Comparison of ENCODE assay signal across 1 cellular context in genomic region chr1:77779529-77780281, GRCh38.
A peak's percentile ranks its signal among the peaks of the same experiment; 100 is the strongest.
TF ChIP-seq lines count a peak whose summit lies in the region.

Gene MIGA1, plus strand, starts transcription at chr1:77779649. Its CDS starts 3,604 bp downstream, at chr1:77783253.

TF ChIP-seq in K562, 482 proteins besides CTCF, POLR2A, EP300 and RAD21 (continued from another document):
- TF ChIP-seq ZBTB9 (CRISPR knock-in tag; IDR thresholded peaks at IDR 0.05): peak; percentile 51; the same call in 1 of the 2 replicates
- TF ChIP-seq SAP30 (IDR thresholded peaks at IDR 0.05; ENCODE audit: borderline replicate concordance, insufficient read depth, low read depth, low read length, poor library complexity, severe bottlenecking): peak; percentile 45
- TF ChIP-seq ZBTB11 (CRISPR knock-in tag; IDR thresholded peaks at IDR 0.05): peak in 1 of 3 experiments; percentile 62; a peak in 1 of 6 replicates
- TF ChIP-seq NR2C2 (CRISPR knock-in tag; IDR thresholded peaks at IDR 0.05): peak; percentile 97
- peak; percentile 100 for TF ChIP-seq NR2C2 (tag; IDR thresholded peaks at IDR 0.05)
- TF ChIP-seq CEBPB (tag; IDR thresholded peaks at IDR 0.05): no peak
- peak; percentile 48; the same call in 1 of the 2 replicates for TF ChIP-seq MYNN (IDR thresholded peaks at IDR 0.05)
- no peak for TF ChIP-seq MYNN (CRISPR knock-in tag; IDR thresholded peaks at IDR 0.05)
- TF ChIP-seq HDAC1 (IDR thresholded peaks at IDR 0.05): peak; percentile 13 to 95; a peak in 2 of 4 replicates
- no peak for TF ChIP-seq JUNB (CRISPR knock-in tag; conservative IDR thresholded peaks at IDR 0.05)
- no peak for TF ChIP-seq CHD4 (IDR thresholded peaks at IDR 0.05; ENCODE audit: insufficient read depth, insufficient replicate concordance, low read depth, low read length, poor library complexity, severe bottlenecking)
- no peak for TF ChIP-seq ZC3H8 (IDR thresholded peaks at IDR 0.05)
- TF ChIP-seq HES1 (IDR thresholded peaks at IDR 0.05; ENCODE audit: low read depth): no peak
- TF ChIP-seq ZNF384 (IDR thresholded peaks at IDR 0.05; ENCODE audit: low read depth, low read length): peak; percentile 63
- peak; percentile 88 for TF ChIP-seq CREM (IDR thresholded peaks at IDR 0.05; ENCODE audit: low read depth)
- no peak for TF ChIP-seq RFX1 (IDR thresholded peaks at IDR 0.05)
- TF ChIP-seq EP400 (IDR thresholded peaks at IDR 0.05): peak; percentile 48; the same call in 1 of the 2 replicates
- no peak for TF ChIP-seq PTRF (tag; IDR thresholded peaks at IDR 0.05)
